In genomic region chr5:31416547-31416946, GRCh38 we compare ENCODE assay signal across 8 cellular contexts.
"Had no signal": no experiment of that assay in that cellular context is flagged by ENCODE, and none has a peak within 500 bp of the region (broad histone marks: within the 10 kb centered on the region; RNA-seq: fewer than 3 reads in every experiment).

No MANE protein-coding gene starts in this region.

- H3K27ac ChIP-seq: HL-60, KMS-11 had no signal

- H3K4me3 ChIP-seq: K562 had no signal

- H3K9me3 Mint-ChIP-seq: IgD-negative memory B cell had no signal

- ATAC-seq: HepG2, K562 had no signal

- H3K4me3 Mint-ChIP-seq: IgD-negative memory B cell had no signal

- H3K27ac Mint-ChIP-seq: IgD-negative memory B cell had no signal

- H3K4me1 Mint-ChIP-seq: IgD-negative memory B cell had no signal

- H3K27me3 Mint-ChIP-seq: IgD-negative memory B cell had no signal

- DNase-seq: IMR-90, KBM-7, KG1 had no signal

- H3K4me2 ChIP-seq: KMS-11 had no signal

- H3K9ac ChIP-seq: KMS-11 had no signal
